In the genomic region with DNA sequence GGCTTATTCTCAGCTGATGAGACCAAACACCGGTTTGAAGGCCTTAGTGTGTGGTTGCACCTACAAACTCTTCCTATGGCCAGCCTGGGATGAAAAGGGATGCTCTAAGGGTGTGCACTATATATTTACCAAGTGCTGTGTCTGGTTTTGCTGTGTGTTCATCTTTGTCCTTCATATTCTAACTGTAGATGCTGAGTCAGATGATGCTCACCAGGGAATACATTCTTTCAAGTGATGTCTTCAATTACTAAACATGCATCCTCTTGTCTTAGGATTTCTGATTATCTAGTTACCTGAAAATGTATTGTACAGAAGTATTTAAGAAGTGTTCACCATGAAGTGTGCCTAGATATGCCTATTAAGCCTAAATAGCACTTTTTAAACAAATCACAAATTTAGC, we compare ENCODE assay signal across 19 cellular contexts.
"Had no signal": no experiment of that assay in that cellular context is flagged by ENCODE, and none has a peak within 500 bp of the region (broad histone marks: within the 10 kb centered on the region; RNA-seq: fewer than 3 reads in every experiment).

No MANE protein-coding gene starts in this region.

- FAIRE-seq: endometrium had no signal

- H3K27me3 ChIP-seq: breast epithelium, esophagus muscularis mucosa, gastrocnemius medialis, heart right ventricle, upper lobe of left lung had no signal

- DNase-seq: activated CD4-positive, alpha-beta T cell treated with anti-CD3 and anti-CD28 coated beads for 36 hours; activated CD8-positive, alpha-beta memory T cell treated with anti-CD3 and anti-CD28 coated beads, Interleukin-2, amount 50 U/mL, for 4 hours; activated CD8-positive, alpha-beta T cell treated with anti-CD3 and anti-CD28 coated beads for 36 hours; activated gamma-delta T cell treated with Interleukin-2 at 50 U/mL for 16 hours; activated naive CD8-positive, alpha-beta T cell treated with anti-CD3 and anti-CD28 coated beads, Interleukin-2, amount 10 ng/mL, durations not matched to agents 7 days and 5 days; activated T-cell treated with anti-CD3 and anti-CD28 coated beads, Interleukin-2, amount 50 U/mL, for 72 hours; aorta; gastrocnemius medialis; heart right ventricle; left ventricle myocardium superior; mesendoderm; stimulated activated CD4-positive, alpha-beta T cell treated with anti-CD3 and anti-CD28 coated beads, Interleukin-4, amount 100 ng/mL, for 1 hour; stimulated activated CD8-positive, alpha-beta memory T cell treated with anti-CD3 and anti-CD28 coated beads, Interleukin-4, amount 100 ng/mL, for 48 hours; stimulated activated naive CD8-positive, alpha-beta T cell treated with anti-CD3 and anti-CD28 coated beads, Interleukin-15, Interleukin-2, amounts not matched to agents 100 U/mL and 50 U/mL, for 24 hours; T-helper 9 cell; upper lobe of left lung had no signal

- H3K4me3 ChIP-seq: breast epithelium, esophagus muscularis mucosa, gastrocnemius medialis, heart right ventricle, upper lobe of left lung had no signal

- H3K36me3 ChIP-seq: breast epithelium, esophagus muscularis mucosa, gastrocnemius medialis, heart right ventricle, upper lobe of left lung had no signal

- H3K27ac ChIP-seq: breast epithelium, esophagus muscularis mucosa, gastrocnemius medialis, heart right ventricle, upper lobe of left lung had no signal

- H3K4me1 ChIP-seq: breast epithelium, esophagus muscularis mucosa, gastrocnemius medialis, heart right ventricle, upper lobe of left lung had no signal

- ATAC-seq: activated CD4-positive, alpha-beta T cell treated with anti-CD3 and anti-CD28 coated beads for 36 hours; activated CD8-positive, alpha-beta T cell treated with anti-CD3 and anti-CD28 coated beads for 36 hours; activated T-cell treated with anti-CD3 and anti-CD28 coated beads, Interleukin-2, amount 50 U/mL, for 72 hours; gastrocnemius medialis; heart right ventricle; left ventricle myocardium superior; stimulated activated naive CD8-positive, alpha-beta T cell treated with anti-CD3 and anti-CD28 coated beads, Interleukin-15, Interleukin-2, amounts not matched to agents 100 U/mL and 50 U/mL, for 24 hours had no signal

- H3K9me3 ChIP-seq: breast epithelium, esophagus muscularis mucosa, gastrocnemius medialis, heart right ventricle, upper lobe of left lung had no signal
